In the genomic region with DNA sequence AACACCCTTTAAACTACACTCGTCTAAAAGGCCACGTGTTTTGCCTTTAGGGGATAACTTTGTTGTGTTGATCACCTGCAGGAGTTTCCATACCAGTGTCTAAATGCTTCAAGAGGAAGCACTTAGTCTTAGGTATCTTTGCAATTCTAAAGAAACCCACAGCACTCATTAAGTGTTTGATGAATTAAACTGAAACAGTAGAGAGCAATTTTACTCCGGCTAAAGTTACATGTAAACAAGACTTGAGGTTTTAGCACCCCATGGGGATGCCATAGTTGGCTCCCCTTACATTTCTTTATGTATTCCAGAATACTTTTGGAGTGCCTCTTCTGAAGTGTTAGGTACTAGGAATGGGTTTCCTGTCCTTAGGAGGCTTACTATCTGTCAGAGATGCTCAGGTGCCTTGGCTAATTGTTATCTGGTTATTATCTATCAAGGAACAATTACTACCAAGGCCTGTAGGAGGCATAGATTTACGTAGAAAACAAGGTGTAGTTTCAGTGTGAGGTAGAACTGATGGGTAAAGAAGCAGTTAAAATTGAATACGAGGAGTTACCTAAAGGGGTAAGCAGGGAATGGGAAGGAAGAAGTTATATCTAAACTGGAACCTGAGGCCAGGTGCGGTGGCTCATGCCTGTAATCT, we compare ENCODE assay signal across 14 cellular contexts.
DNase-seq lines count a peak whose midpoint lies in the region; ATAC-seq and TF ChIP-seq lines count a peak whose summit lies in the region.
"Had no signal": no experiment of that assay in that cellular context is flagged by ENCODE, and none has a peak within 500 bp of the region (broad histone marks: within the 10 kb centered on the region; RNA-seq: fewer than 3 reads in every experiment).

No MANE protein-coding gene starts in this region.

- ATAC-seq in GM18502 (IDR thresholded peaks at IDR 0.05; ENCODE audit: poor library complexity, unreplicated experiment) (peak; percentile 63), GM23338 (no peak)
- ATAC-seq: SK-N-SH treated with all-trans-retinoic acid at 6 μM for 48 hours had no signal

- H4K20me1 ChIP-seq in GM23338 (replicated peaks; ENCODE audit: insufficient read depth), result no peaks in the 10 kb centered on the region
- no peaks in the 10 kb centered on the region for H4K20me1 ChIP-seq in OCI-LY7 (ENCODE audit: insufficient read depth, low read length)
- H4K20me1 ChIP-seq in PC-9 (ENCODE audit: insufficient read depth), result no peaks in the 10 kb centered on the region

- H3K9me3 Mint-ChIP-seq in GM23338 (0 out of 3 replicates have a peak, but pooled peaks cover 3% of the 10 kb centered on the region), chondrocyte (ENCODE audit: low read depth) (no peaks in the 10 kb centered on the region)
- H3K9me3 Mint-ChIP-seq: CD8-positive, alpha-beta memory T cell had no signal

- no peaks in the 10 kb centered on the region for H3F3A ChIP-seq in GM23338 (replicated peaks; ENCODE audit: low read depth)
- no peaks in the 10 kb centered on the region for H3F3A ChIP-seq in PC-9 (ENCODE audit: insufficient read depth, low read depth)

- H3K27ac ChIP-seq in GM23338 (ENCODE audit: low read depth), result no peak overlapping the region; the same call in 1 of the 2 replicates
- no peak overlapping the region for H3K27ac ChIP-seq in OCI-LY7 (ENCODE audit: low read depth, low read length, poor library complexity, severe bottlenecking)
- no peak overlapping the region for H3K27ac ChIP-seq in PC-9

- no peak overlapping the region for H3K4me3 ChIP-seq in GM23338
- no peak overlapping the region for H3K4me3 ChIP-seq in OCI-LY7 (ENCODE audit: low read depth, low read length, poor library complexity, severe bottlenecking)
- no peak overlapping the region for H3K4me3 ChIP-seq in PC-9

- H3K36me3 ChIP-seq in GM23338 (ENCODE audit: insufficient read depth) (no peaks in the 10 kb centered on the region), OCI-LY7 (ENCODE audit: insufficient read depth, low read length) (no peaks in the 10 kb centered on the region), PC-9 (ENCODE audit: low read depth) (no peaks in the 10 kb centered on the region)

- H3K9me2 ChIP-seq in GM23338 (ENCODE audit: insufficient read depth), result no peaks in the 10 kb centered on the region
- H3K9me2 ChIP-seq in OCI-LY7 (ENCODE audit: insufficient read depth, low read length), result no peaks in the 10 kb centered on the region
- no peaks in the 10 kb centered on the region for H3K9me2 ChIP-seq in PC-9 (ENCODE audit: insufficient read depth)

- peak; percentile 16 for DNase-seq in GM23338 (ENCODE audit: low spot score)
- no peak for DNase-seq in OCI-LY7 (ENCODE audit: low spot score)
- DNase-seq in iPS DF 19.7 (ENCODE audit: low read depth, low spot score), result peak; percentile 3
- DNase-seq in chondrocyte (ENCODE audit: low spot score), result no peak
- no peak for DNase-seq in PC-9
- no peak for DNase-seq in AML-193 (lab: John Stamatoyannopoulos, UW)
- DNase-seq: CD8-positive, alpha-beta memory T cell; GOT3; KBM-7; NCI-H1092; NCI-H774; SHP77 had no signal

- intact Hi-C loops in OCI-LY7 (cut with micrococcal nuclease; ENCODE audit: unreplicated experiment) (no loop called here), PC-9 (cut with micrococcal nuclease; ENCODE audit: unreplicated experiment) (no loop called here)

- H2AFZ ChIP-seq in GM23338, result no peak overlapping the region
- no peak overlapping the region for H2AFZ ChIP-seq in OCI-LY7 (ENCODE audit: low read length)
- no peak overlapping the region for H2AFZ ChIP-seq in PC-9

- BruUV-seq in OCI-LY7 (replicated peaks; lab: Mats Ljungman, UMichigan) (no TSS peak), PC-9 (replicated peaks; lab: Mats Ljungman, UMichigan) (no TSS peak)

- no peaks in the 10 kb centered on the region for H3K27me3 ChIP-seq in GM23338 (ENCODE audit: insufficient read depth)
- H3K27me3 ChIP-seq in PC-9 (ENCODE audit: insufficient read depth, low read depth), result no peaks in the 10 kb centered on the region

- POLR2A ChIA-PET in OCI-LY7 (lab: Charles Lee) (interaction anchor here (0.7 kb wide), 1 partner anchor 8 kb away, joined by 3 read pairs; no protein-coding TSS in a partner anchor), PC-9 (lab: Charles Lee; ENCODE audit: unreplicated experiment) (no interaction called here)

- H3K4me2 ChIP-seq in GM23338 (no peak overlapping the region), OCI-LY7 (ENCODE audit: low read length) (no peak overlapping the region), PC-9 (no peak overlapping the region)

- peaks cover 17% of the 10 kb centered on the region for H3K4me1 ChIP-seq in GM23338 (ENCODE audit: insufficient read depth)
- no peaks in the 10 kb centered on the region for H3K4me1 ChIP-seq in OCI-LY7 (ENCODE audit: insufficient read depth, low read length, poor library complexity, severe bottlenecking)
- no peaks in the 10 kb centered on the region for H3K4me1 ChIP-seq in PC-9 (replicated peaks; ENCODE audit: insufficient read depth)

- no peak for TF ChIP-seq CTCF in GM23338 (conservative IDR thresholded peaks at IDR 0.05; ENCODE audit: low read depth in 2 of 2)
- TF ChIP-seq CTCF in OCI-LY7 (conservative IDR thresholded peaks at IDR 0.05; ENCODE audit: low read length), result 0 out of 2 replicates have a peak, but pooled peaks have one; percentile 15
- no peak for TF ChIP-seq CTCF in chondrocyte (IDR thresholded peaks at IDR 0.05)
- TF ChIP-seq CTCF in PC-9 (conservative IDR thresholded peaks at IDR 0.05), result no peak

- H3K9me3 ChIP-seq in OCI-LY7 (ENCODE audit: low read length) (no peaks in the 10 kb centered on the region), PC-9 (ENCODE audit: insufficient read depth, low read depth) (no peaks in the 10 kb centered on the region)

- H3K27ac Mint-ChIP-seq in GM23338 (peak overlapping the region; percentile 10; the same call in 1 of the 2 replicates), chondrocyte (ENCODE audit: unreplicated experiment) (no peak overlapping the region)
- H3K27ac Mint-ChIP-seq: CD8-positive, alpha-beta memory T cell had no signal

- H3K4me3 Mint-ChIP-seq in GM23338 (no peak overlapping the region), chondrocyte (ENCODE audit: unreplicated experiment) (no peak overlapping the region)
- H3K4me3 Mint-ChIP-seq: CD8-positive, alpha-beta memory T cell had no signal

- H3K79me2 ChIP-seq in GM23338 (replicated peaks; ENCODE audit: insufficient read depth) (no peaks in the 10 kb centered on the region), OCI-LY7 (ENCODE audit: insufficient read depth, low read depth, low read length) (no peaks in the 10 kb centered on the region), PC-9 (ENCODE audit: low read depth) (no peaks in the 10 kb centered on the region)

- H3K27me3 Mint-ChIP-seq in GM23338 (ENCODE audit: insufficient read depth, low read depth, poor library complexity) (peaks cover 1% of the 10 kb centered on the region), chondrocyte (ENCODE audit: low read depth) (no peaks in the 10 kb centered on the region)
- H3K27me3 Mint-ChIP-seq: CD8-positive, alpha-beta memory T cell had no signal

- H3K36me3 Mint-ChIP-seq in GM23338 (ENCODE audit: low read depth) (peaks cover 3% of the 10 kb centered on the region; the same call in 1 of the 3 replicates), chondrocyte (ENCODE audit: low read depth) (no peaks in the 10 kb centered on the region)
- H3K36me3 Mint-ChIP-seq: CD8-positive, alpha-beta memory T cell had no signal

- CTCF ChIA-PET in OCI-LY7 (lab: Charles Lee; ENCODE audit: unreplicated experiment), result no interaction called here
- CTCF ChIA-PET in PC-9 (lab: Charles Lee), result no interaction called here

- H3K4me1 Mint-ChIP-seq in GM23338, result peaks cover 17% of the 10 kb centered on the region; the same call in 2 of the 3 replicates
- H3K4me1 Mint-ChIP-seq in chondrocyte (ENCODE audit: low read depth), result no peaks in the 10 kb centered on the region
- H3K4me1 Mint-ChIP-seq: CD8-positive, alpha-beta memory T cell had no signal

TF ChIP-seq in GM23338, 12 proteins besides CTCF, POLR2A, EP300 and RAD21:
- TF ChIP-seq ZNF114 (CRISPR knock-in tag; IDR thresholded peaks at IDR 0.05), result no peak
- TF ChIP-seq NANOG (IDR thresholded peaks at IDR 0.05; ENCODE audit: borderline replicate concordance), result 0 out of 2 replicates have a peak, but pooled peaks have one; percentile 32

Comparison
In these comparisons a context has a peak if more than half of its experiments do, and no peak if none do; other contexts are left out.
1. DNase-seq: peak in GM23338 (single experiment) and iPS DF 19.7 (single experiment); none in OCI-LY7 (single experiment), chondrocyte (single experiment), PC-9 (0 of 2) and AML-193 (0 of 2).